In genomic region chr11:133362156-133362555, GRCh38 we compare ENCODE assay signal across 24 cellular contexts.
A peak's percentile ranks its signal among the peaks of the same experiment; 100 is the strongest.
DNase-seq lines count a peak whose midpoint lies in the region; FAIRE-seq and TF ChIP-seq lines count a peak whose summit lies in the region.
"Had no signal": no experiment of that assay in that cellular context is flagged by ENCODE, and none has a peak within 500 bp of the region (broad histone marks: within the 10 kb centered on the region; RNA-seq: fewer than 3 reads in every experiment).

No MANE protein-coding gene starts in this region.

- H3K9me3 ChIP-seq in esophagus muscularis mucosa = no peaks in the 10 kb centered on the region
- no peaks in the 10 kb centered on the region for H3K9me3 ChIP-seq in neuronal stem cell (replicated peaks in 1 of 2; ENCODE audit: control insufficient read depth in 2 of 2, insufficient read depth in 1 of 2, low read depth in 1 of 2, low read length in 2 of 2)
- H3K9me3 ChIP-seq: BE2C had no signal

- no peak overlapping the region for H2BK15ac ChIP-seq in neuronal stem cell (ENCODE audit: low read length)

- H3K4me3 ChIP-seq in esophagus muscularis mucosa = no peak overlapping the region
- no peak overlapping the region for H3K4me3 ChIP-seq in neuronal stem cell (ENCODE audit: low read length in 2 of 2)
- H3K4me3 ChIP-seq: BLaER1, GM12878 had no signal

- TF ChIP-seq CTCF in esophagus muscularis mucosa (IDR thresholded peaks at IDR 0.05) = no peak

- no peak for FAIRE-seq in GM12892 (lab: Jason Lieb, UNC)
- FAIRE-seq: A204.1, GM12878, GM19239 had no signal

- no peak overlapping the region for H3K4me2 ChIP-seq in neuronal stem cell (ENCODE audit: insufficient read depth, low read length, poor library complexity, severe bottlenecking)
- H3K4me2 ChIP-seq: BLaER1 had no signal

- no peak overlapping the region for H2AK5ac ChIP-seq in neuronal stem cell (ENCODE audit: low read depth, low read length)

- TF ChIP-seq EP300 in esophagus muscularis mucosa (IDR thresholded peaks at IDR 0.05) = no peak

- H3K9ac ChIP-seq in neuronal stem cell (ENCODE audit: low read depth, low read length, poor library complexity) = no peak overlapping the region
- H3K9ac ChIP-seq: BLaER1 had no signal

- no peaks in the 10 kb centered on the region for H3K36me3 ChIP-seq in esophagus muscularis mucosa
- no peaks in the 10 kb centered on the region for H3K36me3 ChIP-seq in neuronal stem cell (replicated peaks in 1 of 2; ENCODE audit: control insufficient read depth in 2 of 2, insufficient read depth in 2 of 2, low read length in 2 of 2)
- H3K36me3 ChIP-seq: BE2C, BLaER1 had no signal

- H3K27me3 ChIP-seq in esophagus muscularis mucosa = peaks cover 0 to 28% (median 0%) of the 10 kb centered on the region in 4 donors
- H3K27me3 ChIP-seq in neuronal stem cell (ENCODE audit: control insufficient read depth in 3 of 3, insufficient read depth in 3 of 3, low read depth in 1 of 3, low read length in 3 of 3) = no peaks in the 10 kb centered on the region
- H3K27me3 ChIP-seq: BE2C, BLaER1 had no signal

- intact Hi-C loops in esophagus muscularis mucosa (cut with DNase I) = no loop called here

- H3K79me1 ChIP-seq in neuronal stem cell (ENCODE audit: low read depth, low read length) = no peaks in the 10 kb centered on the region

- H2BK12ac ChIP-seq in neuronal stem cell (ENCODE audit: low read length) = no peak overlapping the region

- H3K23ac ChIP-seq in neuronal stem cell (ENCODE audit: low read depth, low read length, poor library complexity) = no peak overlapping the region

- no peak overlapping the region for H4K91ac ChIP-seq in neuronal stem cell (ENCODE audit: low read depth, low read length, poor library complexity)

- no peak overlapping the region for H2BK5ac ChIP-seq in neuronal stem cell (ENCODE audit: low read length)

- H2BK120ac ChIP-seq in neuronal stem cell (ENCODE audit: low read depth, low read length) = no peak overlapping the region

- H3K18ac ChIP-seq in neuronal stem cell (ENCODE audit: low read length) = peak overlapping the region; percentile 84

- H3K27ac ChIP-seq in esophagus muscularis mucosa (replicated peaks in 1 of 4) (no peak overlapping the region), neuronal stem cell (replicated peaks; ENCODE audit: low read length) (no peak overlapping the region)
- H3K27ac ChIP-seq: BLaER1 had no signal

- peak overlapping the region; percentile 4 for H3K14ac ChIP-seq in neuronal stem cell (ENCODE audit: low read length)

- DNase-seq in esophagus muscularis mucosa (ENCODE audit: extremely low spot score) (peak; percentile 80), neuronal stem cell (ENCODE audit: low spot score) (no peak), SIG-M5 (lab: John Stamatoyannopoulos, UW) (no peak), GM12892 (ENCODE audit: insufficient read length) (no peak)
- no peak for DNase-seq in activated CD8-positive, alpha-beta memory T cell treated with anti-CD3 and anti-CD28 coated beads, Interleukin-2, amount 50 U/mL, for 48 hours
- DNase-seq: 8988T; ACHN; BE2C; C1 segment of cervical spinal cord; CD4-positive, alpha-beta memory T cell; CD4-positive, CD25-positive, alpha-beta regulatory T cell; CD8-positive, alpha-beta memory T cell; COR-L47; DMS 273 treated with DMSO at 0.1 percent for 48 hours; DMS153; DMS53; DMS79; DND-41; EL; GDM1 had no signal

- TF ChIP-seq POLR2A in esophagus muscularis mucosa (IDR thresholded peaks at IDR 0.05; ENCODE audit: low read depth) (no peak), GM12892 (IDR thresholded peaks at IDR 0.05; ENCODE audit: low read depth, low read length) (no peak)

- no peak overlapping the region for H2AFZ ChIP-seq in neuronal stem cell (ENCODE audit: low read length)

- no peak overlapping the region for H3K4ac ChIP-seq in neuronal stem cell (ENCODE audit: low read length)

- WGBS in esophagus muscularis mucosa = 81% methylated on average over 15 of the region's 15 CpGs
- WGBS in neuronal stem cell (ENCODE audit: extremely low coverage in 2 of 2, insufficient read length in 2 of 2, insufficient replicate concordance in 1 of 2), 2 donors = no CpG with 5 or more reads among the region's 15 CpGs

- H3K4me1 ChIP-seq in esophagus muscularis mucosa (no peaks in the 10 kb centered on the region), neuronal stem cell (ENCODE audit: control insufficient read depth in 2 of 2, insufficient read depth in 1 of 2, low read depth in 1 of 2, low read length in 2 of 2) (peaks cover 0 to 8% of the 10 kb centered on the region in 2 donors)
- H3K4me1 ChIP-seq: BE2C, BLaER1 had no signal

- H4K8ac ChIP-seq in neuronal stem cell (ENCODE audit: low read depth, low read length) = no peak overlapping the region
